9 cellular contexts compared by ENCODE assay signal in the genomic region with DNA sequence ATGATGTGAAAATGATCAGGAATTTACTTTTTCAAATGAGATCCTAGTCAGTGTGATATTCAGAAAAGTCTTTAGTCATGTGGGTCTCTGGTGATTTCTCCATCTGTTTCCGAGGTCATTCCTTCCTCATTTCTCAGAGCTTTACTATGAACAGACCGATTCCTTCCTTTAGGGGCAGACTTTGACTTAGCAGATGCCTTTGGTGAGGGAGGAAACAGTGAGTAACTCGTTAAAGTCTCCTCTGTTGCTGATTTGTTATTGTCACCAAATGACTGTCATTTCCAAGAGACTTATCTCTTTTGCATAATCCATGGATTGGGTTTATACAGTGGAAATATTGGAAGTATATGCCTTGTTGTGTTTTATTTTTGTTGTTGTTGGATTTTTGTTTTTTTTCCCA.
DNase-seq lines count a peak whose midpoint lies in the region; ATAC-seq and TF ChIP-seq lines count a peak whose summit lies in the region.
"Had no signal": no experiment of that assay in that cellular context is flagged by ENCODE, and none has a peak within 500 bp of the region (broad histone marks: within the 10 kb centered on the region; RNA-seq: fewer than 3 reads in every experiment).

No MANE protein-coding gene starts in this region.

- H3K23ac ChIP-seq in mesenchymal stem cell (ENCODE audit: low read length in 2 of 2) = no peak overlapping the region

- H4K91ac ChIP-seq in mesenchymal stem cell (ENCODE audit: low read length) = no peak overlapping the region

- no peak overlapping the region for H3K4ac ChIP-seq in mesenchymal stem cell (ENCODE audit: low read depth in 1 of 2, low read length in 2 of 2)

- H2AFZ ChIP-seq in mesenchymal stem cell (ENCODE audit: low read depth, low read length) = no peak overlapping the region

- peaks cover 29% of the 10 kb centered on the region for H3K4me1 Mint-ChIP-seq in chondrocyte (ENCODE audit: low read depth)

- H3K18ac ChIP-seq in mesenchymal stem cell (ENCODE audit: low read depth in 1 of 2, low read length in 2 of 2) = no peak overlapping the region

- ATAC-seq in HG02885 (IDR thresholded peaks at IDR 0.05; ENCODE audit: poor library complexity, unreplicated experiment) = no peak

- peaks cover 15% of the 10 kb centered on the region for H3K79me1 ChIP-seq in mesenchymal stem cell (replicated peaks; ENCODE audit: low read length, poor library complexity, severe bottlenecking)

- no peak overlapping the region for H3K4me2 ChIP-seq in mesenchymal stem cell (ENCODE audit: low read length, poor library complexity, severe bottlenecking)

- H3K36me3 ChIP-seq in mesenchymal stem cell (ENCODE audit: control insufficient read depth in 1 of 2, insufficient read depth in 2 of 2, low read depth in 1 of 2, low read length in 2 of 2) = peaks cover 11 to 35% of the 10 kb centered on the region in 2 experiments

- WGBS in mesenchymal stem cell = 6% methylated on average over 3 of the region's 3 CpGs

- no peak overlapping the region for H3K14ac ChIP-seq in mesenchymal stem cell (ENCODE audit: low read length in 2 of 2)

- DNase-seq in HFF-Myc (ENCODE audit: extremely low read depth, low read depth) (peak; percentile 64), chondrocyte (ENCODE audit: low spot score) (no peak), mesenchymal stem cell (peak; percentile 91), HK-2 (ENCODE audit: unreplicated experiment) (no peak)
- DNase-seq in stimulated activated CD4-positive, alpha-beta T cell treated with anti-CD3 and anti-CD28 coated beads, Interleukin-2, amount 100 ng/mL, for 24 hours = no peak
- DNase-seq in activated CD8-positive, alpha-beta memory T cell treated with anti-CD3 and anti-CD28 coated beads, Interleukin-2, amount 50 U/mL, for 4 hours = no peak
- DNase-seq: NCI-H1092 had no signal

- no peak overlapping the region for H4K8ac ChIP-seq in mesenchymal stem cell (ENCODE audit: low read length)

- H3K9ac ChIP-seq in mesenchymal stem cell (ENCODE audit: low read length) = peak overlapping the region; percentile 69

- H3K4me3 Mint-ChIP-seq in chondrocyte (ENCODE audit: unreplicated experiment) = no peak overlapping the region

- H3K27ac Mint-ChIP-seq in chondrocyte (ENCODE audit: unreplicated experiment) = peak overlapping the region; percentile 95

- H3K36me3 Mint-ChIP-seq in chondrocyte (ENCODE audit: low read depth) = peaks cover 15% of the 10 kb centered on the region

- H3K27me3 Mint-ChIP-seq in chondrocyte (ENCODE audit: low read depth) = no peaks in the 10 kb centered on the region

- H3K9me3 ChIP-seq in mesenchymal stem cell (ENCODE audit: control insufficient read depth, low read length) = no peaks in the 10 kb centered on the region

- no peak overlapping the region for H3K4me3 ChIP-seq in HFF-Myc (replicated peaks; ENCODE audit: low read depth, low read length)
- no peak overlapping the region for H3K4me3 ChIP-seq in mesenchymal stem cell (ENCODE audit: insufficient read depth in 1 of 2, low read depth in 1 of 2, low read length in 2 of 2)

- H2AK5ac ChIP-seq in mesenchymal stem cell (ENCODE audit: low read length, severe bottlenecking) = no peak overlapping the region

- H3K27me3 ChIP-seq in mesenchymal stem cell (ENCODE audit: control insufficient read depth in 1 of 2, insufficient read depth in 1 of 2, low read length in 2 of 2) = no peaks in the 10 kb centered on the region

- H2BK12ac ChIP-seq in mesenchymal stem cell (ENCODE audit: low read length in 2 of 2) = no peak overlapping the region

- H2BK15ac ChIP-seq in mesenchymal stem cell (ENCODE audit: low read depth, poor library complexity, severe bottlenecking) = no peak overlapping the region

- no peaks in the 10 kb centered on the region for H3K9me3 Mint-ChIP-seq in chondrocyte (ENCODE audit: low read depth)

- H3K27ac ChIP-seq in 22Rv1 = no peak overlapping the region
- peak overlapping the region; percentile 24 for H3K27ac ChIP-seq in mesenchymal stem cell (ENCODE audit: low read length, poor library complexity, severe bottlenecking)

- no peak overlapping the region for H2BK5ac ChIP-seq in mesenchymal stem cell (ENCODE audit: low read depth, low read length, poor library complexity, severe bottlenecking)

- TF ChIP-seq CTCF in 22Rv1 (IDR thresholded peaks at IDR 0.05) = peak; percentile 8; the same call in 1 of the 2 replicates
- peak; percentile 43 for TF ChIP-seq CTCF in HFF-Myc (IDR thresholded peaks at IDR 0.05; ENCODE audit: low read depth, low read length, missing control alignments)
- TF ChIP-seq CTCF in chondrocyte (IDR thresholded peaks at IDR 0.05) = peak; percentile 82

- no peaks in the 10 kb centered on the region for H3K4me1 ChIP-seq in mesenchymal stem cell (ENCODE audit: control insufficient read depth, insufficient read depth, low read depth, low read length)

- H2BK120ac ChIP-seq in mesenchymal stem cell (ENCODE audit: low read depth, low read length) = no peak overlapping the region

Comparison
In these comparisons a context has a peak if more than half of its experiments do, and no peak if none do; other contexts are left out.
1. CTCF ChIP-seq: peak in every context shown above with its lines; median percentile 82 in chondrocyte; 43 in HFF-Myc; 8 in 22Rv1.
2. DNase-seq: peak in HFF-Myc (single experiment) and mesenchymal stem cell (single experiment); none in chondrocyte (single experiment), stimulated activated CD4-positive, alpha-beta T cell treated with anti-CD3 and anti-CD28 coated beads, Interleukin-2, amount 100 ng/mL, for 24 hours (0 of 2), HK-2 (single experiment) and activated CD8-positive, alpha-beta memory T cell treated with anti-CD3 and anti-CD28 coated beads, Interleukin-2, amount 50 U/mL, for 4 hours (single experiment).